In genomic region chr1:198088360-198089071, GRCh38 we compare ENCODE assay signal across 8 cellular contexts.
DNase-seq lines count a peak whose midpoint lies in the region; ATAC-seq and TF ChIP-seq lines count a peak whose summit lies in the region.

No MANE protein-coding gene starts in this region.

- H3K9me3 ChIP-seq in lower lobe of right lung = no peaks in the 10 kb centered on the region

- H3K36me3 Mint-ChIP-seq in Calu3 (ENCODE audit: insufficient read depth, unreplicated experiment) = no peaks in the 10 kb centered on the region

- H3K4me3 Mint-ChIP-seq in Calu3 (ENCODE audit: low read depth, unreplicated experiment) = peak overlapping the region; percentile 63

- H3K27me3 Mint-ChIP-seq in Calu3 (ENCODE audit: unreplicated experiment) = no peaks in the 10 kb centered on the region

- no peaks in the 10 kb centered on the region for H3K27me3 ChIP-seq in lower lobe of right lung (ENCODE audit: low read depth)

- H3K9me3 Mint-ChIP-seq in Calu3 (ENCODE audit: low read depth, unreplicated experiment) = peaks cover 3% of the 10 kb centered on the region

- TF ChIP-seq CTCF in Calu3 (IDR thresholded peaks at IDR 0.05; ENCODE audit: unreplicated experiment) (peak; percentile 68), GM20000 (IDR thresholded peaks at IDR 0.05; ENCODE audit: extremely low read depth, missing control alignments) (no peak), cardiac fibroblast (IDR thresholded peaks at IDR 0.05; ENCODE audit: low read depth, low read length) (peak; percentile 67), lower lobe of right lung (IDR thresholded peaks at IDR 0.05) (peak; percentile 57)

- ATAC-seq in lower lobe of right lung (peak; percentile 85 to 95), GM19455 (IDR thresholded peaks at IDR 0.05; ENCODE audit: unreplicated experiment) (no peak)

- DNase-seq in Calu3 (peak; percentile 47), GM20000 (ENCODE audit: low spot score) (peak; percentile 22), NOMO-1 (lab: John Stamatoyannopoulos, UW; ENCODE audit: unreplicated experiment in 2 of 2) (peak; percentile 8 to 55), cardiac fibroblast (ENCODE audit: low read depth in 2 of 2) (peak; percentile 84), lower lobe of right lung (peak; percentile 46)
- DNase-seq in effector CD8-positive, alpha-beta T cell (lab: John Stamatoyannopoulos, UW) = no peak
- DNase-seq in activated T-cell treated with anti-CD3 and anti-CD28 coated beads, Interleukin-2, amount 50 U/mL, for 1 hour = no peak

- peaks cover 49% of the 10 kb centered on the region for H3K4me1 Mint-ChIP-seq in Calu3 (ENCODE audit: low read depth, unreplicated experiment)

- CTCF ChIA-PET in Calu3 (lab: Charles Lee) = interaction anchor here (1.1 to 1.7 kb wide), 2 partner anchors 9 to 67 kb away, joined by 3 to 15 read pairs; no protein-coding TSS in a partner anchor

- H3K4me3 ChIP-seq in cardiac fibroblast (replicated peaks in 1 of 2; ENCODE audit: low read depth in 2 of 2, low read length in 2 of 2) (peak overlapping the region in 1 of 2 donors; percentile 38), lower lobe of right lung (peak overlapping the region; percentile 9)

- BruUV-seq in Calu3 (replicated peaks; lab: Mats Ljungman, UMichigan) = TSS peak; percentile 82

- intact Hi-C loops in Calu3 (cut with micrococcal nuclease; ENCODE audit: unreplicated experiment) = loop anchor here (1.0 to 10.0 kb wide), 9 partner anchors 38 to 1136 kb away; partner anchors contain the start of gene NEK7
- intact Hi-C loops in lower lobe of right lung (cut with DNase I) = no loop called here

- peak overlapping the region; percentile 54 for H3K27ac ChIP-seq in lower lobe of right lung

- no peaks in the 10 kb centered on the region for H3K36me3 ChIP-seq in lower lobe of right lung

- H3K27ac Mint-ChIP-seq in Calu3 (ENCODE audit: unreplicated experiment) = peak overlapping the region; percentile 87

- peaks cover 6% of the 10 kb centered on the region for H3K4me1 ChIP-seq in lower lobe of right lung

Comparison
In these comparisons a context has a peak if more than half of its experiments do, and no peak if none do; other contexts are left out.
1. DNase-seq: peak in Calu3 (single experiment), GM20000 (single experiment), NOMO-1 (2 of 2), cardiac fibroblast (2 of 2) and lower lobe of right lung (single experiment); none in effector CD8-positive, alpha-beta T cell (single experiment) and activated T-cell treated with anti-CD3 and anti-CD28 coated beads, Interleukin-2, amount 50 U/mL, for 1 hour (single experiment).